In genomic region chr1:42996384-42996991, GRCh38 we compare ENCODE assay signal across 1 cellular context.
TF ChIP-seq lines count a peak whose summit lies in the region.

No MANE protein-coding gene starts in this region.

TF ChIP-seq in H1, 55 proteins besides CTCF, POLR2A, EP300 and RAD21 (continued from another document):
- TF ChIP-seq ATF2 (IDR thresholded peaks at IDR 0.05; ENCODE audit: low read length) (no peak), SIN3A (conservative IDR thresholded peaks at IDR 0.05 in 1 of 2, IDR thresholded peaks at IDR 0.05 in 1 of 2; ENCODE audit: low read depth in 1 of 2, low read length in 2 of 2) (no peak), TAF1 (IDR thresholded peaks at IDR 0.05; ENCODE audit: low read depth, low read length) (no peak)
